14 cellular contexts compared by ENCODE assay signal in genomic region chr3:72190050-72190449, GRCh38.
A peak's percentile ranks its signal among the peaks of the same experiment; 100 is the strongest.
DNase-seq lines count a peak whose midpoint lies in the region; ATAC-seq, FAIRE-seq and TF ChIP-seq lines count a peak whose summit lies in the region.
"Had no signal": no experiment of that assay in that cellular context is flagged by ENCODE, and none has a peak within 500 bp of the region (broad histone marks: within the 10 kb centered on the region; RNA-seq: fewer than 3 reads in every experiment).

No MANE protein-coding gene starts in this region.

- TF ChIP-seq EP300 in HepG2 (IDR thresholded peaks at IDR 0.05; ENCODE audit: low read depth in 2 of 2, low read length in 2 of 2) (no peak), HepG2 (CRISPR knock-in tag; IDR thresholded peaks at IDR 0.05; ENCODE audit: borderline replicate concordance) (no peak), suprapubic skin (IDR thresholded peaks at IDR 0.05) (no peak)

- TF ChIP-seq RAD21 in liver (IDR thresholded peaks at IDR 0.05) (peak; percentile 68 to 76), HepG2 (CRISPR knock-in tag; IDR thresholded peaks at IDR 0.05) (no peak)

- H3K9ac ChIP-seq in liver (ENCODE audit: low read depth in 1 of 2, low read length in 2 of 2), result no peak overlapping the region
- no peak overlapping the region for H3K9ac ChIP-seq in HepG2 (ENCODE audit: insufficient read depth, low read depth, low read length)
- no peak overlapping the region for H3K9ac ChIP-seq in neural progenitor cell

- TF ChIP-seq POLR2A in HepG2 (IDR thresholded peaks at IDR 0.05; ENCODE audit: insufficient read depth in 1 of 2, low read depth in 2 of 2, low read length in 2 of 2), result no peak
- no peak for TF ChIP-seq POLR2A in suprapubic skin (IDR thresholded peaks at IDR 0.05)

- H4K20me1 ChIP-seq in HepG2 (ENCODE audit: insufficient read depth, low read length) (no peaks in the 10 kb centered on the region), neural progenitor cell (ENCODE audit: low read depth) (no peaks in the 10 kb centered on the region)

- H3K27me3 ChIP-seq in liver (ENCODE audit: control insufficient read depth in 4 of 4, insufficient read depth in 4 of 4, low read length in 3 of 4), result no peaks in the 10 kb centered on the region
- no peaks in the 10 kb centered on the region for H3K27me3 ChIP-seq in HepG2 (ENCODE audit: control insufficient read depth in 1 of 2, insufficient read depth in 2 of 2, low read length in 2 of 2)
- no peaks in the 10 kb centered on the region for H3K27me3 ChIP-seq in dorsolateral prefrontal cortex
- no peaks in the 10 kb centered on the region for H3K27me3 ChIP-seq in neural progenitor cell
- no peaks in the 10 kb centered on the region for H3K27me3 ChIP-seq in suprapubic skin
- H3K27me3 ChIP-seq in Caco-2 (replicated peaks; ENCODE audit: control insufficient read depth, insufficient read depth, low read length), result no peaks in the 10 kb centered on the region

- POLR2A ChIA-PET in HepG2 (lab: Yijun Ruan, JAX), result interaction anchor here (1.4 kb wide), 1 partner anchor 34 kb away, joined by 3 read pairs; no protein-coding TSS in a partner anchor
- POLR2A ChIA-PET in Caco-2 (lab: Charles Lee), result no interaction called here

- 37% methylated on average over 5 of the region's 5 CpGs for WGBS in liver
- whole genome bisulfite sequencing in HepG2 (ENCODE audit: low lambda C conversion rate), result 35% methylated on average over 5 of the region's 5 CpGs
- 79% methylated on average over 5 of the region's 5 CpGs for WGBS in suprapubic skin

- H3K36me3 Mint-ChIP-seq in neural progenitor cell (no peaks in the 10 kb centered on the region), Caco-2 (ENCODE audit: insufficient read depth, unreplicated experiment) (no peaks in the 10 kb centered on the region), T-helper 17 cell (ENCODE audit: low read depth) (peaks cover 2% of the 10 kb centered on the region)

- DNase-seq in HepG2 (ENCODE audit: low spot score) (no peak), dorsolateral prefrontal cortex (peak in 2 of 10 donors; percentile 39 to 42), neural progenitor cell (ENCODE audit: low spot score) (no peak), suprapubic skin (ENCODE audit: low spot score in 2 of 2) (no peak), Caco-2 (no peak), T-helper 17 cell (no peak)
- DNase-seq: CD4-positive, alpha-beta T cell; GF-D8; HCEC 1CT; HFFc6 had no signal

- peaks cover 6% of the 10 kb centered on the region for H3K9me3 Mint-ChIP-seq in neural progenitor cell
- no peaks in the 10 kb centered on the region for H3K9me3 Mint-ChIP-seq in Caco-2 (ENCODE audit: unreplicated experiment)
- H3K9me3 Mint-ChIP-seq: HFFc6 had no signal

- H3K27ac Mint-ChIP-seq in neural progenitor cell (peak overlapping the region; percentile 38), Caco-2 (ENCODE audit: unreplicated experiment) (no peak overlapping the region), T-helper 17 cell (no peak overlapping the region)
- H3K27ac Mint-ChIP-seq: B cell; CD4-positive, alpha-beta T cell; HFFc6 had no signal

- no peak overlapping the region for H3K4me3 ChIP-seq in liver (ENCODE audit: low read depth in 1 of 3, low read length in 3 of 3)
- no peak overlapping the region for H3K4me3 ChIP-seq in HepG2 (replicated peaks in 1 of 3; ENCODE audit: insufficient read depth in 1 of 3, low read depth in 2 of 3, low read length in 3 of 3)
- no peak overlapping the region for H3K4me3 ChIP-seq in dorsolateral prefrontal cortex
- H3K4me3 ChIP-seq in neural progenitor cell, result no peak overlapping the region
- no peak overlapping the region for H3K4me3 ChIP-seq in suprapubic skin
- H3K4me3 ChIP-seq in Caco-2 (ENCODE audit: low read depth, low read length), result no peak overlapping the region

- in situ Hi-C loops in HepG2 (cut with HindIII; ENCODE audit: extremely low pct_ligation_motif_present, low pct_unique_long_range_greater_than_20kb), result no loop called here

- peaks cover 12% of the 10 kb centered on the region for H3K27me3 Mint-ChIP-seq in neural progenitor cell (ENCODE audit: insufficient read depth, low read depth)
- no peaks in the 10 kb centered on the region for H3K27me3 Mint-ChIP-seq in Caco-2 (ENCODE audit: insufficient read depth, unreplicated experiment)
- peaks cover 29% of the 10 kb centered on the region for H3K27me3 Mint-ChIP-seq in T-helper 17 cell
- H3K27me3 Mint-ChIP-seq: CD4-positive, alpha-beta T cell had no signal

- no peak for FAIRE-seq in HepG2 (lab: Jason Lieb, UNC)
- FAIRE-seq: A204.1, HTR-8/SVneo had no signal

- H3K4me1 ChIP-seq in liver (ENCODE audit: control insufficient read depth in 4 of 4, insufficient read depth in 4 of 4, low read length in 3 of 4) (peaks cover 5 to 23% (median 14%) of the 10 kb centered on the region in 4 donors), HepG2 (ENCODE audit: insufficient read depth, low read length) (peaks cover 12% of the 10 kb centered on the region), neural progenitor cell (peaks cover 11% of the 10 kb centered on the region), suprapubic skin (no peaks in the 10 kb centered on the region), Caco-2 (no peaks in the 10 kb centered on the region)

- intact Hi-C loops in HepG2 (cut with micrococcal nuclease; ENCODE audit: unreplicated experiment) (no loop called here), dorsolateral prefrontal cortex (cut with DNase I) (no loop called here), Caco-2 (cut with micrococcal nuclease; ENCODE audit: unreplicated experiment) (no loop called here)

- H3K4me2 ChIP-seq in HepG2 (ENCODE audit: low read depth, low read length) (no peak overlapping the region), neural progenitor cell (no peak overlapping the region)

- CTCF ChIA-PET in HepG2 (lab: Yijun Ruan, JAX; ENCODE audit: low intra/inter-chr PET ratio, low total read pairs), result no interaction called here
- CTCF ChIA-PET in Caco-2 (lab: Charles Lee), result no interaction called here

- TF ChIP-seq CTCF in liver (IDR thresholded peaks at IDR 0.05; ENCODE audit: low read depth, low read length, missing input control) (no peak), HepG2 (CRISPR knock-in tag; IDR thresholded peaks at IDR 0.05) (no peak), dorsolateral prefrontal cortex (IDR thresholded peaks at IDR 0.05 in 54 of 56, conservative IDR thresholded peaks at IDR 0.05 in 2 of 56; ENCODE audit: low read depth in 1 of 56, partially characterized antibody in 56 of 56) (no peak), neural progenitor cell (IDR thresholded peaks at IDR 0.05) (no peak), suprapubic skin (IDR thresholded peaks at IDR 0.05) (no peak), Caco-2 (IDR thresholded peaks at IDR 0.05; ENCODE audit: insufficient read depth in 1 of 2, low read depth in 1 of 2, low read length in 1 of 2, severe bottlenecking in 1 of 2, unreplicated experiment in 1 of 2) (no peak)

- H3K4me1 Mint-ChIP-seq in neural progenitor cell (peaks cover 27% of the 10 kb centered on the region), Caco-2 (ENCODE audit: low read depth, unreplicated experiment) (no peaks in the 10 kb centered on the region), T-helper 17 cell (no peaks in the 10 kb centered on the region)

- ATAC-seq in HepG2 (no peak; the same call in 2 of the 3 replicates), T-helper 17 cell (no peak)

- H3K79me2 ChIP-seq in HepG2 (ENCODE audit: insufficient read depth, low read length), result no peaks in the 10 kb centered on the region
- no peaks in the 10 kb centered on the region for H3K79me2 ChIP-seq in neural progenitor cell (ENCODE audit: low read depth)

- H3K27ac ChIP-seq in liver (ENCODE audit: low read depth in 1 of 2, low read length in 2 of 2) (peak overlapping the region; percentile 42 to 60), HepG2 (ENCODE audit: extremely low read length, insufficient read depth, low read length) (no peak overlapping the region), dorsolateral prefrontal cortex (peak overlapping the region in 47 of 59 donors; percentile 16 to 83 (median 60)), neural progenitor cell (no peak overlapping the region), suprapubic skin (no peak overlapping the region)

- no peak overlapping the region for H2AFZ ChIP-seq in HepG2 (ENCODE audit: low read length)
- no peak overlapping the region for H2AFZ ChIP-seq in neural progenitor cell (replicated peaks)

- H3K36me3 ChIP-seq in liver (ENCODE audit: control insufficient read depth in 4 of 4, insufficient read depth in 3 of 4, low read depth in 1 of 4, low read length in 3 of 4) (no peaks in the 10 kb centered on the region), HepG2 (replicated peaks in 1 of 2; ENCODE audit: control insufficient read depth in 1 of 2, insufficient read depth in 2 of 2, low read length in 2 of 2) (no peaks in the 10 kb centered on the region), neural progenitor cell (no peaks in the 10 kb centered on the region), suprapubic skin (no peaks in the 10 kb centered on the region), Caco-2 (ENCODE audit: control insufficient read depth, insufficient read depth, low read length) (no peaks in the 10 kb centered on the region)

- H3K9me3 ChIP-seq in liver (ENCODE audit: control insufficient read depth in 4 of 4, low read length in 3 of 4) (peaks cover 0 to 3% (median 0%) of the 10 kb centered on the region in 4 donors), HepG2 (ENCODE audit: low read length) (peaks cover 8% of the 10 kb centered on the region; the same call in 1 of the 2 replicates), neural progenitor cell (ENCODE audit: low read depth) (no peaks in the 10 kb centered on the region), suprapubic skin (no peaks in the 10 kb centered on the region), Caco-2 (peaks cover 3% of the 10 kb centered on the region; the same call in 1 of the 2 replicates), T-helper 17 cell (ENCODE audit: control insufficient read depth, low read length, poor library complexity, severe bottlenecking) (no peaks in the 10 kb centered on the region)

- BruUV-seq in HepG2 (replicated peaks; lab: Mats Ljungman, UMichigan) (no TSS peak), Caco-2 (replicated peaks; lab: Mats Ljungman, UMichigan) (no TSS peak)

- H3K4me3 Mint-ChIP-seq in neural progenitor cell, result no peak overlapping the region
- no peak overlapping the region for H3K4me3 Mint-ChIP-seq in Caco-2 (ENCODE audit: unreplicated experiment)
- H3K4me3 Mint-ChIP-seq in T-helper 17 cell, result no peak overlapping the region
- H3K4me3 Mint-ChIP-seq: B cell; CD4-positive, alpha-beta T cell; HFFc6 had no signal

- H3F3A ChIP-seq in neural progenitor cell (ENCODE audit: low read depth), result peaks cover 11% of the 10 kb centered on the region

TF ChIP-seq in liver, 16 proteins besides CTCF, POLR2A, EP300 and RAD21 (continues in another document):
- peak; percentile 72 for TF ChIP-seq YY1 (IDR thresholded peaks at IDR 0.05)
- TF ChIP-seq FOXA2 (IDR thresholded peaks at IDR 0.05), result peak; percentile 16

Comparison
In these comparisons a context has a peak if more than half of its experiments do, and no peak if none do; other contexts are left out.
1. H3K27ac ChIP-seq: peak in liver (2 of 2) and dorsolateral prefrontal cortex (47 of 59); none in HepG2 (single experiment), neural progenitor cell (single experiment) and suprapubic skin (single experiment).